ENCODE assay signal across 1 cellular context in genomic region chr5:132498152-132498551, GRCh38.
TF ChIP-seq lines count a peak whose summit lies in the region.

No MANE protein-coding gene starts in this region.

TF ChIP-seq in HCT116, 20 proteins besides CTCF, POLR2A, EP300 and RAD21:
- TF ChIP-seq, protein P1, sequence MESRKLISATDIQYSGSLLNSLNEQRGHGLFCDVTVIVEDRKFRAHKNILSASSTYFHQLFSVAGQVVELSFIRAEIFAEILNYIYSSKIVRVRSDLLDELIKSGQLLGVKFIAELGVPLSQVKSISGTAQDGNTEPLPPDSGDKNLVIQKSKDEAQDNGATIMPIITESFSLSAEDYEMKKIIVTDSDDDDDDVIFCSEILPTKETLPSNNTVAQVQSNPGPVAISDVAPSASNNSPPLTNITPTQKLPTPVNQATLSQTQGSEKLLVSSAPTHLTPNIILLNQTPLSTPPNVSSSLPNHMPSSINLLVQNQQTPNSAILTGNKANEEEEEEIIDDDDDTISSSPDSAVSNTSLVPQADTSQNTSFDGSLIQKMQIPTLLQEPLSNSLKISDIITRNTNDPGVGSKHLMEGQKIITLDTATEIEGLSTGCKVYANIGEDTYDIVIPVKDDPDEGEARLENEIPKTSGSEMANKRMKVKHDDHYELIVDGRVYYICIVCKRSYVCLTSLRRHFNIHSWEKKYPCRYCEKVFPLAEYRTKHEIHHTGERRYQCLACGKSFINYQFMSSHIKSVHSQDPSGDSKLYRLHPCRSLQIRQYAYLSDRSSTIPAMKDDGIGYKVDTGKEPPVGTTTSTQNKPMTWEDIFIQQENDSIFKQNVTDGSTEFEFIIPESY (IDR thresholded peaks at IDR 0.05; ENCODE audit: extremely low read depth, insufficient replicate concordance, low read length) = no peak
- no peak for TF ChIP-seq CBX3 (IDR thresholded peaks at IDR 0.05; ENCODE audit: low read depth)
- no peak for TF ChIP-seq POLR2AphosphoS5 (IDR thresholded peaks at IDR 0.05; ENCODE audit: low read depth, low read length)
TF ChIP-seq in HCT116: peak in this region for 0.
